ENCODE assay signal across 8 cellular contexts in genomic region chr4:56506110-56506705, GRCh38. TPM values are rescaled to one million over a fixed set of nuclear protein-coding genes. Genes with fewer than 3 reads are reported as not detected.
DNase-seq lines count a peak whose midpoint lies in the region; ATAC-seq and FAIRE-seq lines count a peak whose summit lies in the region.

No MANE protein-coding gene starts in this region.

- peaks cover 17% of the 10 kb centered on the region for H3K36me3 Mint-ChIP-seq in activated T-helper 2 cell treated with anti-CD3 and anti-CD28 coated beads, Interferon-gamma antibody, Interleukin-2, Interleukin-4, amounts not matched to agents 10 μg/mL and 5 μg/mL and 100 μg/mL, durations not matched to agents 14 hours and 24 hours and 36 hours (ENCODE audit: low read depth)
- H3K36me3 Mint-ChIP-seq in stimulated activated naive CD8-positive, alpha-beta T cell treated with anti-CD3 and anti-CD28 coated beads, Interleukin-15, Interleukin-2, amounts not matched to agents 100 ng/mL and 50 ng/mL, for 24 hours (ENCODE audit: low read depth), result peaks cover 15% of the 10 kb centered on the region

- H3K4me1 Mint-ChIP-seq in activated T-helper 2 cell treated with anti-CD3 and anti-CD28 coated beads, Interferon-gamma antibody, Interleukin-2, Interleukin-4, amounts not matched to agents 10 μg/mL and 5 μg/mL and 100 μg/mL, durations not matched to agents 14 hours and 24 hours and 36 hours (ENCODE audit: low read depth), result peaks cover 19% of the 10 kb centered on the region
- H3K4me1 Mint-ChIP-seq in stimulated activated naive CD8-positive, alpha-beta T cell treated with anti-CD3 and anti-CD28 coated beads, Interleukin-15, Interleukin-2, amounts not matched to agents 100 ng/mL and 50 ng/mL, for 24 hours (ENCODE audit: low read depth), result peaks cover 17% of the 10 kb centered on the region

- no peak for FAIRE-seq in small intestine (lab: Jason Lieb, UNC)

- no peak overlapping the region for H3K27ac ChIP-seq in iPS-20b (ENCODE audit: low read length)
- no peak overlapping the region for H3K27ac ChIP-seq in small intestine (ENCODE audit: low read depth in 1 of 2, low read length in 1 of 2)

- H3K36me3 ChIP-seq in iPS-20b (ENCODE audit: insufficient read depth, low read depth, low read length) (peaks cover 25% of the 10 kb centered on the region), small intestine (ENCODE audit: control insufficient read depth in 2 of 2, insufficient read depth in 2 of 2, low read length in 2 of 2) (peaks cover 3% of the 10 kb centered on the region in 2 donors)

- H3K4me1 ChIP-seq in iPS-20b (ENCODE audit: insufficient read depth, low read length) (no peaks in the 10 kb centered on the region), small intestine (ENCODE audit: control insufficient read depth in 2 of 2, insufficient read depth in 1 of 2, low read depth in 1 of 2, low read length in 1 of 2) (peaks cover 0 to 2% of the 10 kb centered on the region in 2 donors)

- peak overlapping the region; percentile 58; the same call in 1 of the 2 replicates for H3K9ac ChIP-seq in iPS-20b (ENCODE audit: low read depth, low read length)

- no peak for ATAC-seq in GM18498 (IDR thresholded peaks at IDR 0.05; ENCODE audit: unreplicated experiment)
- ATAC-seq in HG02840 (IDR thresholded peaks at IDR 0.05; ENCODE audit: low FRiP score, unreplicated experiment), result no peak

- peaks cover 9% of the 10 kb centered on the region for H3K27me3 Mint-ChIP-seq in activated T-helper 2 cell treated with anti-CD3 and anti-CD28 coated beads, Interferon-gamma antibody, Interleukin-2, Interleukin-4, amounts not matched to agents 10 μg/mL and 5 μg/mL and 100 μg/mL, durations not matched to agents 14 hours and 24 hours and 36 hours (ENCODE audit: low read depth)
- H3K27me3 Mint-ChIP-seq in stimulated activated naive CD8-positive, alpha-beta T cell treated with anti-CD3 and anti-CD28 coated beads, Interleukin-15, Interleukin-2, amounts not matched to agents 100 ng/mL and 50 ng/mL, for 24 hours, result no peaks in the 10 kb centered on the region

- no peaks in the 10 kb centered on the region for H3K9me3 Mint-ChIP-seq in activated T-helper 2 cell treated with anti-CD3 and anti-CD28 coated beads, Interferon-gamma antibody, Interleukin-2, Interleukin-4, amounts not matched to agents 10 μg/mL and 5 μg/mL and 100 μg/mL, durations not matched to agents 14 hours and 24 hours and 36 hours
- no peaks in the 10 kb centered on the region for H3K9me3 Mint-ChIP-seq in stimulated activated naive CD8-positive, alpha-beta T cell treated with anti-CD3 and anti-CD28 coated beads, Interleukin-15, Interleukin-2, amounts not matched to agents 100 ng/mL and 50 ng/mL, for 24 hours

- no peaks in the 10 kb centered on the region for H3K9me3 ChIP-seq in iPS-20b (ENCODE audit: insufficient read depth, low read depth, low read length)
- no peaks in the 10 kb centered on the region for H3K9me3 ChIP-seq in small intestine (ENCODE audit: control insufficient read depth, low read depth)

- H3K27me3 ChIP-seq in iPS-20b (ENCODE audit: insufficient read depth, low read length), result peaks cover 31% of the 10 kb centered on the region
- H3K27me3 ChIP-seq in small intestine (ENCODE audit: control insufficient read depth in 2 of 2, insufficient read depth in 2 of 2, low read length in 2 of 2), result no peaks in the 10 kb centered on the region

- DNase-seq in NCI-H526 (lab: John Stamatoyannopoulos, UW), result peak; percentile 1 to 38
- DNase-seq in NCI-H526 treated with DMSO at 0.1 percent for 48 hours (lab: John Stamatoyannopoulos, UW), result no peak
- DNase-seq in activated T-helper 2 cell treated with anti-CD3 and anti-CD28 coated beads, Interferon-gamma antibody, Interleukin-2, Interleukin-4, amounts not matched to agents 10 μg/mL and 5 μg/mL and 100 μg/mL, durations not matched to agents 14 hours and 24 hours and 36 hours (ENCODE audit: low spot score), result no peak
- DNase-seq in small intestine, result no peak

- intact Hi-C loops in activated T-helper 2 cell treated with anti-CD3 and anti-CD28 coated beads, Interferon-gamma antibody, Interleukin-2, Interleukin-4, amounts not matched to agents 10 μg/mL and 5 μg/mL and 100 μg/mL, durations not matched to agents 14 hours and 24 hours and 36 hours (cut with micrococcal nuclease), result no loop called here

- WGBS in small intestine, 3 donors, result 9 to 19% (median 13%) methylated on average over 28 of the region's 28 CpGs

- H3K4me3 ChIP-seq in iPS-20b (ENCODE audit: low read length) (peak overlapping the region; percentile 79), small intestine (ENCODE audit: low read depth in 1 of 2, low read length in 2 of 2) (peak overlapping the region in 1 of 2 donors; percentile 43)

- peak overlapping the region; percentile 82 for H3K4me3 Mint-ChIP-seq in activated T-helper 2 cell treated with anti-CD3 and anti-CD28 coated beads, Interferon-gamma antibody, Interleukin-2, Interleukin-4, amounts not matched to agents 10 μg/mL and 5 μg/mL and 100 μg/mL, durations not matched to agents 14 hours and 24 hours and 36 hours (ENCODE audit: low read depth)
- peak overlapping the region; percentile 84 for H3K4me3 Mint-ChIP-seq in stimulated activated naive CD8-positive, alpha-beta T cell treated with anti-CD3 and anti-CD28 coated beads, Interleukin-15, Interleukin-2, amounts not matched to agents 100 ng/mL and 50 ng/mL, for 24 hours

- no peak overlapping the region for H3K27ac Mint-ChIP-seq in activated T-helper 2 cell treated with anti-CD3 and anti-CD28 coated beads, Interferon-gamma antibody, Interleukin-2, Interleukin-4, amounts not matched to agents 10 μg/mL and 5 μg/mL and 100 μg/mL, durations not matched to agents 14 hours and 24 hours and 36 hours
- no peak overlapping the region for H3K27ac Mint-ChIP-seq in stimulated activated naive CD8-positive, alpha-beta T cell treated with anti-CD3 and anti-CD28 coated beads, Interleukin-15, Interleukin-2, amounts not matched to agents 100 ng/mL and 50 ng/mL, for 24 hours

RNA-seq across cellular contexts. Expression of gene ARL9, which starts 0.6 kb away (rescaled TPM):
- total RNA-seq in activated T-helper 2 cell treated with anti-CD3 and anti-CD28 coated beads, Interferon-gamma antibody, Interleukin-2, Interleukin-4, amounts not matched to agents 10 μg/mL and 5 μg/mL and 100 μg/mL, durations not matched to agents 14 hours and 24 hours and 36 hours, result not detected in 2 replicates
- polyA plus RNA-seq in small intestine, result 1 to 10 TPM in 1 of 3 donors, under 1 TPM in 1, not detected in 1; 0.54 to 2.1 TPM

RNA-seq across cellular contexts. Expression of gene SRP72, which starts 38.8 kb away (rescaled TPM):
- 187 and 191 TPM in 2 replicates for total RNA-seq in activated T-helper 2 cell treated with anti-CD3 and anti-CD28 coated beads, Interferon-gamma antibody, Interleukin-2, Interleukin-4, amounts not matched to agents 10 μg/mL and 5 μg/mL and 100 μg/mL, durations not matched to agents 14 hours and 24 hours and 36 hours
- 10 to 100 TPM; 18.8 to 39.7 (median 30.5) TPM for polyA plus RNA-seq in small intestine

Comparison
In these comparisons a context has a peak if more than half of its experiments do, and no peak if none do; other contexts are left out.
1. DNase-seq: peak in NCI-H526 (2 of 2); none in NCI-H526 treated with DMSO at 0.1 percent for 48 hours (single experiment), activated T-helper 2 cell treated with anti-CD3 and anti-CD28 coated beads, Interferon-gamma antibody, Interleukin-2, Interleukin-4, amounts not matched to agents 10 μg/mL and 5 μg/mL and 100 μg/mL, durations not matched to agents 14 hours and 24 hours and 36 hours (single experiment) and small intestine (single experiment).